ENCODE assay signal across 16 cellular contexts in genomic region chr3:106533761-106534160, GRCh38.
A peak's percentile ranks its signal among the peaks of the same experiment; 100 is the strongest.
DNase-seq lines count a peak whose midpoint lies in the region; ATAC-seq and TF ChIP-seq lines count a peak whose summit lies in the region.
"Had no signal": no experiment of that assay in that cellular context is flagged by ENCODE, and none has a peak within 500 bp of the region (broad histone marks: within the 10 kb centered on the region; RNA-seq: fewer than 3 reads in every experiment).

No MANE protein-coding gene starts in this region.

- H3K9ac ChIP-seq in PC-3 (ENCODE audit: low read length) = no peak overlapping the region

- H3K4me2 ChIP-seq in PC-3 (ENCODE audit: low read length) = no peak overlapping the region

- 0 out of 2 replicates have a peak, but pooled peaks cover 5% of the 10 kb centered on the region for H3K9me3 ChIP-seq in PC-3 (ENCODE audit: low read length)
- H3K9me3 ChIP-seq in mucosa of descending colon = no peaks in the 10 kb centered on the region

- in situ Hi-C loops in astrocyte of the cerebellum (cut with HindIII; ENCODE audit: low sequenced_read_pairs) = no loop called here

- peaks cover 9% of the 10 kb centered on the region for H3K4me1 ChIP-seq in PC-3 (ENCODE audit: insufficient read depth, low read length)
- no peaks in the 10 kb centered on the region for H3K4me1 ChIP-seq in mucosa of descending colon (ENCODE audit: low read depth)

- peaks cover 32 to 58% of the 10 kb centered on the region in 2 donors for H3K36me3 Mint-ChIP-seq in activated T-cell treated with anti-CD3 and anti-CD28 coated beads, Interleukin-2, amount 50 U/mL, for 72 hours (ENCODE audit: insufficient read depth in 2 of 2)

- TF ChIP-seq CTCF in PC-3 (conservative IDR thresholded peaks at IDR 0.05; ENCODE audit: low read depth, low read length) (no peak), astrocyte of the cerebellum (IDR thresholded peaks at IDR 0.05; ENCODE audit: low read depth, low read length, missing control alignments) (no peak), mucosa of descending colon (IDR thresholded peaks at IDR 0.05) (no peak)

- peak in 1 of 2 donors; percentile 9 for ATAC-seq in activated T-cell treated with anti-CD3 and anti-CD28 coated beads, Interleukin-2, amount 50 U/mL, for 72 hours (replicated peaks in 1 of 2)
- ATAC-seq in PC-3 (peak; percentile 45; the same call in 1 of the 2 replicates), mucosa of descending colon (no peak), sciatic nerve (no peak)
- ATAC-seq: HCT116, left colon had no signal

- no peaks in the 10 kb centered on the region for H3F3A ChIP-seq in PC-3 (ENCODE audit: low read length, unreplicated experiment)

- no peaks in the 10 kb centered on the region for H3K36me3 ChIP-seq in PC-3 (ENCODE audit: low read depth, low read length)
- no peaks in the 10 kb centered on the region for H3K36me3 ChIP-seq in mucosa of descending colon (ENCODE audit: low read depth)

- peaks cover 29 to 30% of the 10 kb centered on the region in 2 donors for H3K9me3 Mint-ChIP-seq in activated T-cell treated with anti-CD3 and anti-CD28 coated beads, Interleukin-2, amount 50 U/mL, for 72 hours

- no peaks in the 10 kb centered on the region for H3K27me3 ChIP-seq in PC-3 (ENCODE audit: low read length)

- intact Hi-C loops in PC-3 (cut with micrococcal nuclease) (no loop called here), mucosa of descending colon (cut with DNase I, micrococcal nuclease) (no loop called here), sciatic nerve (cut with DNase I) (no loop called here)

- peak overlapping the region; percentile 37 for H3K27ac Mint-ChIP-seq in activated T-cell treated with anti-CD3 and anti-CD28 coated beads, Interleukin-2, amount 50 U/mL, for 72 hours
- H3K27ac Mint-ChIP-seq: IgD-negative memory B cell, nephron progenitor cell had no signal

- DNase-seq in activated T-cell treated with anti-CD3 and anti-CD28 coated beads, Interleukin-2, amount 50 U/mL, for 72 hours = peak in 1 of 2 donors; percentile 2
- DNase-seq in activated T-cell treated with anti-CD3 and anti-CD28 coated beads, Interleukin-2, amount 50 U/mL, for 1 hour = no peak
- DNase-seq in PC-3 = no peak
- peak; percentile 22 for DNase-seq in astrocyte of the cerebellum (ENCODE audit: low read depth)
- DNase-seq in DMS53 treated with DMSO at 0.1 percent for 48 hours (lab: John Stamatoyannopoulos, UW; ENCODE audit: unreplicated experiment) = no peak
- no peak for DNase-seq in mucosa of descending colon
- DNase-seq in sciatic nerve (ENCODE audit: low spot score) = no peak
- DNase-seq in HUDEP-2 (lab: John Stamatoyannopoulos, UW; ENCODE audit: unreplicated experiment in 76 of 76) = no peak
- DNase-seq: amygdala; cerebellar nuclear complex; DMS79 treated with DMSO at 0.1 percent for 48 hours; effector CD8-positive, alpha-beta T cell; left colon; nephron progenitor cell had no signal

- H3K27me3 Mint-ChIP-seq in activated T-cell treated with anti-CD3 and anti-CD28 coated beads, Interleukin-2, amount 50 U/mL, for 72 hours (ENCODE audit: low read depth) = peaks cover 6% of the 10 kb centered on the region

- CTCF ChIA-PET in PC-3 (lab: Charles Lee) = no interaction called here

- no TSS peak for BruUV-seq in PC-3 (replicated peaks; lab: Mats Ljungman, UMichigan)

- peaks cover 31% of the 10 kb centered on the region for H3K4me1 Mint-ChIP-seq in activated T-cell treated with anti-CD3 and anti-CD28 coated beads, Interleukin-2, amount 50 U/mL, for 72 hours (ENCODE audit: low read depth)
- H3K4me1 Mint-ChIP-seq: nephron progenitor cell had no signal

- POLR2A ChIA-PET in PC-3 (lab: Charles Lee; ENCODE audit: unreplicated experiment) = no interaction called here

- H2AFZ ChIP-seq in PC-3 (ENCODE audit: low read length) = peak overlapping the region; percentile 65

- no peaks in the 10 kb centered on the region for H3K79me2 ChIP-seq in PC-3 (ENCODE audit: low read length)

- no peak overlapping the region for H3K4me3 Mint-ChIP-seq in activated T-cell treated with anti-CD3 and anti-CD28 coated beads, Interleukin-2, amount 50 U/mL, for 72 hours
- H3K4me3 Mint-ChIP-seq: IgD-negative memory B cell, nephron progenitor cell had no signal

- H3K27ac ChIP-seq in PC-3 (ENCODE audit: low read length) = peak overlapping the region; percentile 68

- no peaks in the 10 kb centered on the region for H3K9me2 ChIP-seq in PC-3 (replicated peaks; ENCODE audit: low read length)

- H3K4me3 ChIP-seq in PC-3 (ENCODE audit: low read length) (no peak overlapping the region), astrocyte of the cerebellum (ENCODE audit: low read depth, low read length) (no peak overlapping the region), mucosa of descending colon (no peak overlapping the region)

- H4K20me1 ChIP-seq in PC-3 (ENCODE audit: low read length) = no peaks in the 10 kb centered on the region
